1 cellular context compared by ENCODE assay signal in the genomic region with DNA sequence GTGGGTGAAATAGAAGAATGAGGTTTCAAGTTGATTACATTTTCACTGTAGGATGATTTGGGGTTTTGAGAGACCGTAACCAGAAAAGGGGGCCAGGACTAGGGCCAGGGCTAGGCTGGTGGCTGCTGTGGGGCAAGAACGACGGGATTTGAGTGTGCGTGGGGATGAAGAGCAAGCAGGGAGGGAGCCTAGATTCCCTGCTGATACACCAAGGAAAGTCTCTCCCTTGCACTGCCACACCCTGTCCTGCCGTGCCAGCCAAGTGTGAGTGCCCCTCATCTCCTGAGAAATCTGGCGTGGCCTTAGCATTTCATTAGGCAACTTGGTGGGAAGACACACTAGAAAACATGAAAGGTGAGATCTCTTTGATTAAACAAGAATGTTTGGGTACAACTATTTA.
TF ChIP-seq lines count a peak whose summit lies in the region.

No MANE protein-coding gene starts in this region.

TF ChIP-seq in WTC11, 78 proteins besides CTCF, POLR2A, EP300 and RAD21 (continued from another document):
- TF ChIP-seq, protein P1, sequence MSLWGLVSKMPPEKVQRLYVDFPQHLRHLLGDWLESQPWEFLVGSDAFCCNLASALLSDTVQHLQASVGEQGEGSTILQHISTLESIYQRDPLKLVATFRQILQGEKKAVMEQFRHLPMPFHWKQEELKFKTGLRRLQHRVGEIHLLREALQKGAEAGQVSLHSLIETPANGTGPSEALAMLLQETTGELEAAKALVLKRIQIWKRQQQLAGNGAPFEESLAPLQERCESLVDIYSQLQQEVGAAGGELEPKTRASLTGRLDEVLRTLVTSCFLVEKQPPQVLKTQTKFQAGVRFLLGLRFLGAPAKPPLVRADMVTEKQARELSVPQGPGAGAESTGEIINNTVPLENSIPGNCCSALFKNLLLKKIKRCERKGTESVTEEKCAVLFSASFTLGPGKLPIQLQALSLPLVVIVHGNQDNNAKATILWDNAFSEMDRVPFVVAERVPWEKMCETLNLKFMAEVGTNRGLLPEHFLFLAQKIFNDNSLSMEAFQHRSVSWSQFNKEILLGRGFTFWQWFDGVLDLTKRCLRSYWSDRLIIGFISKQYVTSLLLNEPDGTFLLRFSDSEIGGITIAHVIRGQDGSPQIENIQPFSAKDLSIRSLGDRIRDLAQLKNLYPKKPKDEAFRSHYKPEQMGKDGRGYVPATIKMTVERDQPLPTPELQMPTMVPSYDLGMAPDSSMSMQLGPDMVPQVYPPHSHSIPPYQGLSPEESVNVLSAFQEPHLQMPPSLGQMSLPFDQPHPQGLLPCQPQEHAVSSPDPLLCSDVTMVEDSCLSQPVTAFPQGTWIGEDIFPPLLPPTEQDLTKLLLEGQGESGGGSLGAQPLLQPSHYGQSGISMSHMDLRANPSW (CRISPR knock-in tag; conservative IDR thresholded peaks at IDR 0.05; ENCODE audit: low read depth): no peak
- TF ChIP-seq, protein P2, sequence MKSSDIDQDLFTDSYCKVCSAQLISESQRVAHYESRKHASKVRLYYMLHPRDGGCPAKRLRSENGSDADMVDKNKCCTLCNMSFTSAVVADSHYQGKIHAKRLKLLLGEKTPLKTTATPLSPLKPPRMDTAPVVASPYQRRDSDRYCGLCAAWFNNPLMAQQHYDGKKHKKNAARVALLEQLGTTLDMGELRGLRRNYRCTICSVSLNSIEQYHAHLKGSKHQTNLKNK (CRISPR knock-in tag; IDR thresholded peaks at IDR 0.05): no peak
- TF ChIP-seq ESRRA (CRISPR knock-in tag; IDR thresholded peaks at IDR 0.05; ENCODE audit: borderline replicate concordance) (no peak), SMAD3 (CRISPR knock-in tag; IDR thresholded peaks at IDR 0.05; ENCODE audit: borderline replicate concordance) (no peak), ATF1 (CRISPR knock-in tag; IDR thresholded peaks at IDR 0.05) (no peak), FOXP1 (CRISPR knock-in tag; IDR thresholded peaks at IDR 0.05; ENCODE audit: borderline replicate concordance) (no peak), JAZF1 (CRISPR knock-in tag; IDR thresholded peaks at IDR 0.05) (no peak)
TF ChIP-seq in WTC11: peak in this region for 0.
